Comparison of ENCODE assay signal across 8 cellular contexts in genomic region chr2:88054300-88055048, GRCh38. TPM values are rescaled to one million over a fixed set of nuclear protein-coding genes. Genes with fewer than 3 reads are reported as not detected.
A peak's percentile ranks its signal among the peaks of the same experiment; 100 is the strongest.
DNase-seq lines count a peak whose midpoint lies in the region; ATAC-seq and TF ChIP-seq lines count a peak whose summit lies in the region.

No MANE protein-coding gene starts in this region.

- H3K4me3 Mint-ChIP-seq in CD8-positive, alpha-beta memory T cell: peak overlapping the region; percentile 88 to 99 (median 96)
- peak overlapping the region; percentile 91 for H3K4me3 Mint-ChIP-seq in central memory CD8-positive, alpha-beta T cell

- no peaks in the 10 kb centered on the region for H3K9me3 Mint-ChIP-seq in CD8-positive, alpha-beta memory T cell
- no peaks in the 10 kb centered on the region for H3K9me3 Mint-ChIP-seq in central memory CD8-positive, alpha-beta T cell

- peak overlapping the region; percentile 92 to 100 (median 98) for H3K27ac Mint-ChIP-seq in CD8-positive, alpha-beta memory T cell
- peak overlapping the region; percentile 96 for H3K27ac Mint-ChIP-seq in central memory CD8-positive, alpha-beta T cell (ENCODE audit: low read depth)

- peaks cover 38 to 55% (median 53%) of the 10 kb centered on the region in 3 donors for H3K4me1 Mint-ChIP-seq in CD8-positive, alpha-beta memory T cell
- peaks cover 37% of the 10 kb centered on the region for H3K4me1 Mint-ChIP-seq in central memory CD8-positive, alpha-beta T cell

- H3K27me3 ChIP-seq in CD8-positive, alpha-beta memory T cell (ENCODE audit: insufficient read depth, low read length, poor library complexity, severe bottlenecking): no peaks in the 10 kb centered on the region
- no peaks in the 10 kb centered on the region for H3K27me3 ChIP-seq in muscle layer of colon (ENCODE audit: control insufficient read depth in 1 of 2, insufficient read depth in 2 of 2, low read length in 2 of 2)

- H3K9ac ChIP-seq in muscle layer of colon (ENCODE audit: low read length): peak overlapping the region; percentile 96

- H3K9me3 ChIP-seq in CD8-positive, alpha-beta memory T cell (ENCODE audit: low read length): no peaks in the 10 kb centered on the region
- H3K9me3 ChIP-seq in muscle layer of colon (ENCODE audit: low read length): no peaks in the 10 kb centered on the region

- H3K36me3 Mint-ChIP-seq in CD8-positive, alpha-beta memory T cell: peaks cover 0 to 15% (median 3%) of the 10 kb centered on the region in 3 donors
- H3K36me3 Mint-ChIP-seq in central memory CD8-positive, alpha-beta T cell (ENCODE audit: insufficient read depth): peaks cover 26% of the 10 kb centered on the region

- CTCF ChIA-PET in CD8-positive, alpha-beta memory T cell (lab: Charles Lee): interaction anchor here (1.0 to 1.4 kb wide), 2 partner anchors 17 to 37 kb away, joined by 3 to 5 read pairs; no protein-coding TSS in a partner anchor

- peaks cover 28% of the 10 kb centered on the region for H3K4me1 ChIP-seq in CD8-positive, alpha-beta memory T cell (ENCODE audit: insufficient read depth, low read length)
- H3K4me1 ChIP-seq in muscle layer of colon (ENCODE audit: insufficient read depth, low read length): peaks cover 22% of the 10 kb centered on the region

- POLR2A ChIA-PET in CD8-positive, alpha-beta memory T cell (lab: Charles Lee): interaction anchor here (0.8 to 1.5 kb wide), 3 partner anchors 9 to 1919 kb away, joined by 5 to 11 read pairs (median 7); partner anchors contain the start of gene RNU2-63P

- peak overlapping the region; percentile 65 for H3K4me3 ChIP-seq in CD8-positive, alpha-beta memory T cell (ENCODE audit: low read length)
- H3K4me3 ChIP-seq in NB4 (ENCODE audit: low read depth, low read length) (peak overlapping the region; percentile 89), muscle layer of colon (ENCODE audit: low read depth in 1 of 2, low read length in 2 of 2) (peak overlapping the region; percentile 91 to 96)

- ATAC-seq in central memory CD8-positive, alpha-beta T cell (replicated peaks; ENCODE audit: extremely low read depth, poor library complexity, severe bottlenecking): no peak
- no peak for ATAC-seq in GM21723 (IDR thresholded peaks at IDR 0.05; ENCODE audit: unreplicated experiment)
- no peak for ATAC-seq in HG02981 (IDR thresholded peaks at IDR 0.05; ENCODE audit: unreplicated experiment)

- no peaks in the 10 kb centered on the region for H3K36me3 ChIP-seq in CD8-positive, alpha-beta memory T cell (ENCODE audit: insufficient read depth, low read length)
- H3K36me3 ChIP-seq in muscle layer of colon (ENCODE audit: insufficient read depth, low read length): no peaks in the 10 kb centered on the region

- no peak for TF ChIP-seq POLR2A in NB4 (IDR thresholded peaks at IDR 0.05; ENCODE audit: extremely low read depth, insufficient read length)

- peak overlapping the region; percentile 78 for H3K27ac ChIP-seq in CD8-positive, alpha-beta memory T cell (ENCODE audit: low read depth, low read length)
- peak overlapping the region; percentile 97 for H3K27ac ChIP-seq in muscle layer of colon (ENCODE audit: low read depth, low read length)

- peaks cover 0 to 2% of the 10 kb centered on the region in 2 donors for H3K27me3 Mint-ChIP-seq in CD8-positive, alpha-beta memory T cell
- H3K27me3 Mint-ChIP-seq in central memory CD8-positive, alpha-beta T cell: no peaks in the 10 kb centered on the region

- DNase-seq in CD8-positive, alpha-beta memory T cell: no peak
- DNase-seq in NB4 (ENCODE audit: low read depth): peak; percentile 18
- no peak for DNase-seq in central memory CD8-positive, alpha-beta T cell (ENCODE audit: low spot score in 2 of 2)
- DNase-seq in SK-N-DZ (ENCODE audit: low spot score): no peak
- DNase-seq in activated CD4-positive, alpha-beta T cell treated with anti-CD3 and anti-CD28 coated beads for 48 hours: no peak

- TF ChIP-seq CTCF in NB4 (IDR thresholded peaks at IDR 0.05; ENCODE audit: low read depth, low read length): no peak

RNA-seq across cellular contexts. Expression of gene KRCC1, which starts 1.1 kb away (rescaled TPM):
- total RNA-seq in CD8-positive, alpha-beta memory T cell: 10 to 100 TPM; 14.1 to 14.8 TPM
- polyA plus RNA-seq in CD8-positive, alpha-beta memory T cell: 41.3 TPM
- 11.0 and 12.2 TPM in 2 replicates for polyA plus RNA-seq in SK-N-DZ (2014; cell fraction: cytosol; rRNA removed)
- polyA plus RNA-seq in SK-N-DZ (2014; cell fraction: nucleus; rRNA removed): 10.0 and 10.6 TPM in 2 replicates

RNA-seq across cellular contexts. Expression of gene SMYD1, which starts 13.2 kb away (rescaled TPM):
- total RNA-seq in CD8-positive, alpha-beta memory T cell: not detected
- not detected for polyA plus RNA-seq in CD8-positive, alpha-beta memory T cell
- not detected in 2 replicates for polyA plus RNA-seq in SK-N-DZ (2014; cell fraction: cytosol; rRNA removed)
- polyA plus RNA-seq in SK-N-DZ (2014; cell fraction: nucleus; rRNA removed): not detected in 2 replicates

RNA-seq across cellular contexts. Expression of gene RNU2-63P, which starts 38.1 kb away (rescaled TPM):
- total RNA-seq in CD8-positive, alpha-beta memory T cell: 10 to 100 TPM; 35.8 to 42.7 TPM
- polyA plus RNA-seq in CD8-positive, alpha-beta memory T cell: not detected
- polyA plus RNA-seq in SK-N-DZ (2014; cell fraction: cytosol; rRNA removed): not detected in 2 replicates
- not detected in 2 replicates for polyA plus RNA-seq in SK-N-DZ (2014; cell fraction: nucleus; rRNA removed)
